In genomic region chrX:39826813-39827543, GRCh38 we compare ENCODE assay signal across 17 cellular contexts.
DNase-seq lines count a peak whose midpoint lies in the region; ATAC-seq and TF ChIP-seq lines count a peak whose summit lies in the region.
"Had no signal": no experiment of that assay in that cellular context is flagged by ENCODE, and none has a peak within 500 bp of the region (broad histone marks: within the 10 kb centered on the region; RNA-seq: fewer than 3 reads in every experiment).

No MANE protein-coding gene starts in this region.

- H3K14ac ChIP-seq in neuronal stem cell (ENCODE audit: low read length) = no peak overlapping the region

- H2AFZ ChIP-seq in neuronal stem cell (ENCODE audit: low read length) = peak overlapping the region; percentile 36
- H2AFZ ChIP-seq: GM23338 had no signal

- H3K9me3 Mint-ChIP-seq in brain = peaks cover 0 to 18% (median 9%) of the 10 kb centered on the region in 5 experiments
- H3K9me3 Mint-ChIP-seq in activated T-helper 2 cell treated with anti-CD3 and anti-CD28 coated beads, Interferon-gamma antibody, Interleukin-2, Interleukin-4, amounts not matched to agents 10 μg/mL and 5 μg/mL and 100 μg/mL, durations not matched to agents 14 hours and 24 hours and 36 hours = peaks cover 4% of the 10 kb centered on the region
- H3K9me3 Mint-ChIP-seq: CD4-positive, alpha-beta T cell had no signal

- H2BK12ac ChIP-seq in neuronal stem cell (ENCODE audit: low read length) = no peak overlapping the region

- no peak overlapping the region for H2BK15ac ChIP-seq in neuronal stem cell (ENCODE audit: low read length)

- no peak overlapping the region for H3K9ac ChIP-seq in neuronal stem cell (ENCODE audit: low read depth, low read length, poor library complexity)
- H3K9ac ChIP-seq: KMS-11 had no signal

- H3K23ac ChIP-seq in neuronal stem cell (ENCODE audit: low read depth, low read length, poor library complexity) = no peak overlapping the region

- H3K9me3 ChIP-seq in DOHH2 (ENCODE audit: control insufficient read depth, insufficient read depth, low read length) (no peaks in the 10 kb centered on the region), neuronal stem cell (replicated peaks in 1 of 2; ENCODE audit: control insufficient read depth in 2 of 2, insufficient read depth in 1 of 2, low read depth in 1 of 2, low read length in 2 of 2) (peaks cover 0 to 3% of the 10 kb centered on the region in 2 donors)
- H3K9me3 ChIP-seq: SJSA1 had no signal

- intact Hi-C loops in activated T-helper 2 cell treated with anti-CD3 and anti-CD28 coated beads, Interferon-gamma antibody, Interleukin-2, Interleukin-4, amounts not matched to agents 10 μg/mL and 5 μg/mL and 100 μg/mL, durations not matched to agents 14 hours and 24 hours and 36 hours (cut with micrococcal nuclease) = no loop called here

- H3K27ac Mint-ChIP-seq in brain = peak overlapping the region in 3 of 5 experiments; percentile 1 to 34 (median 11)
- H3K27ac Mint-ChIP-seq in activated T-helper 2 cell treated with anti-CD3 and anti-CD28 coated beads, Interferon-gamma antibody, Interleukin-2, Interleukin-4, amounts not matched to agents 10 μg/mL and 5 μg/mL and 100 μg/mL, durations not matched to agents 14 hours and 24 hours and 36 hours = no peak overlapping the region
- H3K27ac Mint-ChIP-seq: CD4-positive, alpha-beta T cell; GM23338 had no signal

- no peak overlapping the region for H3K4me3 Mint-ChIP-seq in brain
- no peak overlapping the region for H3K4me3 Mint-ChIP-seq in activated T-helper 2 cell treated with anti-CD3 and anti-CD28 coated beads, Interferon-gamma antibody, Interleukin-2, Interleukin-4, amounts not matched to agents 10 μg/mL and 5 μg/mL and 100 μg/mL, durations not matched to agents 14 hours and 24 hours and 36 hours (ENCODE audit: low read depth)
- H3K4me3 Mint-ChIP-seq: CD4-positive, alpha-beta T cell; GM23338 had no signal

- H3K4me3 ChIP-seq in DOHH2 (ENCODE audit: low read length) = no peak overlapping the region
- H3K4me3 ChIP-seq in neuronal stem cell (ENCODE audit: low read length in 2 of 2) = no peak overlapping the region
- H3K4me3 ChIP-seq: GM23338, SJSA1 had no signal

- no CpG with 5 or more reads among the region's 14 CpGs for WGBS in neuronal stem cell (ENCODE audit: extremely low coverage in 2 of 2, insufficient read length in 2 of 2, insufficient replicate concordance in 1 of 2), 2 donors

- H3K4me1 ChIP-seq in DOHH2 (ENCODE audit: control insufficient read depth, low read length) = peaks cover 29% of the 10 kb centered on the region
- peaks cover 3 to 4% of the 10 kb centered on the region in 2 donors for H3K4me1 ChIP-seq in neuronal stem cell (ENCODE audit: control insufficient read depth in 2 of 2, insufficient read depth in 1 of 2, low read depth in 1 of 2, low read length in 2 of 2)
- H3K4me1 ChIP-seq: SJSA1 had no signal

- ATAC-seq in HG03432 (IDR thresholded peaks at IDR 0.05; ENCODE audit: unreplicated experiment) = peak; percentile 43
- ATAC-seq in GM18498 (IDR thresholded peaks at IDR 0.05; ENCODE audit: unreplicated experiment) = no peak
- ATAC-seq: GM23338, HCT116, PC-3 had no signal

- no peaks in the 10 kb centered on the region for H3K79me2 ChIP-seq in DOHH2 (ENCODE audit: control insufficient read depth, low read length)

- no peaks in the 10 kb centered on the region for H4K20me1 ChIP-seq in DOHH2 (ENCODE audit: control insufficient read depth, insufficient read depth, low read depth, low read length)

- H3K27ac ChIP-seq in DOHH2 (ENCODE audit: low read depth, low read length) = no peak overlapping the region
- no peak overlapping the region for H3K27ac ChIP-seq in neuronal stem cell (replicated peaks; ENCODE audit: low read length)
- H3K27ac ChIP-seq: KMS-11, SJSA1 had no signal

- H2BK5ac ChIP-seq in neuronal stem cell (ENCODE audit: low read length) = no peak overlapping the region

- H3K9me2 ChIP-seq in DOHH2 (replicated peaks; ENCODE audit: control insufficient read depth, low read length) = no peaks in the 10 kb centered on the region

- H2AK5ac ChIP-seq in neuronal stem cell (ENCODE audit: low read depth, low read length) = no peak overlapping the region

- H3K79me1 ChIP-seq in neuronal stem cell (ENCODE audit: low read depth, low read length) = no peaks in the 10 kb centered on the region

- H3K27me3 ChIP-seq in DOHH2 (ENCODE audit: control insufficient read depth, low read length) (peaks cover 35% of the 10 kb centered on the region), neuronal stem cell (ENCODE audit: control insufficient read depth in 3 of 3, insufficient read depth in 3 of 3, low read depth in 1 of 3, low read length in 3 of 3) (no peaks in the 10 kb centered on the region)
- H3K27me3 ChIP-seq: SJSA1 had no signal

- DNase-seq in neuronal stem cell (ENCODE audit: low spot score) (no peak), NCI-H2107 (lab: John Stamatoyannopoulos, UW) (no peak)
- no peak for DNase-seq in activated T-helper 2 cell treated with anti-CD3 and anti-CD28 coated beads, Interferon-gamma antibody, Interleukin-2, Interleukin-4, amounts not matched to agents 10 μg/mL and 5 μg/mL and 100 μg/mL, durations not matched to agents 14 hours and 24 hours and 36 hours (ENCODE audit: low spot score)
- DNase-seq: CD4-positive, alpha-beta T cell; DMS53; NCI-H1048; NCI-H446 treated with DMSO at 0.1 percent for 48 hours; NCI-H748 treated with DMSO at 0.1 percent for 48 hours; PC-3 had no signal

- no peak overlapping the region for H4K8ac ChIP-seq in neuronal stem cell (ENCODE audit: low read depth, low read length)

- H3K4ac ChIP-seq in neuronal stem cell (ENCODE audit: low read length) = no peak overlapping the region

- no peaks in the 10 kb centered on the region for H3K36me3 Mint-ChIP-seq in brain
- peaks cover 4% of the 10 kb centered on the region for H3K36me3 Mint-ChIP-seq in activated T-helper 2 cell treated with anti-CD3 and anti-CD28 coated beads, Interferon-gamma antibody, Interleukin-2, Interleukin-4, amounts not matched to agents 10 μg/mL and 5 μg/mL and 100 μg/mL, durations not matched to agents 14 hours and 24 hours and 36 hours (ENCODE audit: low read depth)

- H3K4me2 ChIP-seq in DOHH2 (ENCODE audit: low read length) (peak overlapping the region; percentile 57; the same call in 1 of the 2 replicates), neuronal stem cell (ENCODE audit: insufficient read depth, low read length, poor library complexity, severe bottlenecking) (no peak overlapping the region)
- H3K4me2 ChIP-seq: GM23338, KMS-11 had no signal

- no peak overlapping the region for H3K18ac ChIP-seq in neuronal stem cell (ENCODE audit: low read length)

- H3F3A ChIP-seq in DOHH2 (ENCODE audit: control insufficient read depth, insufficient read depth) = no peaks in the 10 kb centered on the region

- no peak overlapping the region for H4K91ac ChIP-seq in neuronal stem cell (ENCODE audit: low read depth, low read length, poor library complexity)

- TF ChIP-seq CTCF in DOHH2 (IDR thresholded peaks at IDR 0.05; ENCODE audit: low read depth, low read length, poor library complexity, severe bottlenecking) (no peak), brain (conservative IDR thresholded peaks at IDR 0.05) (no peak)

- H3K4me1 Mint-ChIP-seq in brain = peaks cover 25% of the 10 kb centered on the region
- H3K4me1 Mint-ChIP-seq in activated T-helper 2 cell treated with anti-CD3 and anti-CD28 coated beads, Interferon-gamma antibody, Interleukin-2, Interleukin-4, amounts not matched to agents 10 μg/mL and 5 μg/mL and 100 μg/mL, durations not matched to agents 14 hours and 24 hours and 36 hours (ENCODE audit: low read depth) = peaks cover 4% of the 10 kb centered on the region

- H3K27me3 Mint-ChIP-seq in brain = peaks cover 18% of the 10 kb centered on the region
- H3K27me3 Mint-ChIP-seq in activated T-helper 2 cell treated with anti-CD3 and anti-CD28 coated beads, Interferon-gamma antibody, Interleukin-2, Interleukin-4, amounts not matched to agents 10 μg/mL and 5 μg/mL and 100 μg/mL, durations not matched to agents 14 hours and 24 hours and 36 hours (ENCODE audit: low read depth) = peaks cover 2% of the 10 kb centered on the region
- H3K27me3 Mint-ChIP-seq: CD4-positive, alpha-beta T cell had no signal

- H2BK120ac ChIP-seq in neuronal stem cell (ENCODE audit: low read depth, low read length) = no peak overlapping the region

- H3K36me3 ChIP-seq in DOHH2 (ENCODE audit: control insufficient read depth, low read length) (no peaks in the 10 kb centered on the region), neuronal stem cell (replicated peaks in 1 of 2; ENCODE audit: control insufficient read depth in 2 of 2, insufficient read depth in 2 of 2, low read length in 2 of 2) (no peaks in the 10 kb centered on the region)
- H3K36me3 ChIP-seq: SJSA1 had no signal
